Comparison of ENCODE assay signal across 8 cellular contexts in genomic region chr7:87475359-87476178, GRCh38. TPM values are rescaled to one million over a fixed set of nuclear protein-coding genes. Genes with fewer than 3 reads are reported as not detected.
DNase-seq lines count a peak whose midpoint lies in the region; ATAC-seq and TF ChIP-seq lines count a peak whose summit lies in the region.

Gene ABCB4, minus strand, starts transcription at chr7:87475680. Its CDS starts 215 bp downstream, at chr7:87475465.

- peak within 1 kb of the TSS; percentile 67 to 94 (median 77) for H3K27ac ChIP-seq in heart left ventricle

- peak within 1 kb of the TSS; percentile 42 to 78 (median 64) for H3K4me3 ChIP-seq in heart left ventricle
- peak within 1 kb of the TSS; percentile 41 for H3K4me3 ChIP-seq in retinal pigment epithelial cell (ENCODE audit: low read length)

- CTCF ChIA-PET in T-cell (lab: Charles Lee) = no interaction called here

- DNase-seq in NCI-H345 (lab: John Stamatoyannopoulos, UW) = peak; percentile 11
- no peak for DNase-seq in NCI-H345 treated with DMSO at 0.1 percent for 48 hours (lab: John Stamatoyannopoulos, UW; ENCODE audit: unreplicated experiment)
- no peak for DNase-seq in HFFc6
- no peak for DNase-seq in T-cell
- peak; percentile 20 to 65 (median 29) for DNase-seq in heart left ventricle
- DNase-seq in retinal pigment epithelial cell (ENCODE audit: low read depth) = no peak
- DNase-seq in 8988T = no peak
- no peak for DNase-seq in NOMO-1 treated with DMSO at 0.1 percent for 48 hours (lab: John Stamatoyannopoulos, UW; ENCODE audit: unreplicated experiment)

- 2 to 36% (median 10%) methylated on average over 6 to 80 of the region's 80 CpGs for WGBS in heart left ventricle, 4 donors

- intact Hi-C loops in heart left ventricle (cut with DNase I) = loop anchor here in 1 of 10 donors (2.0 kb wide), 1 partner anchor 31 kb away; no protein-coding TSS in a partner anchor

- H3K27me3 ChIP-seq in heart left ventricle = peaks cover 0 to 20% (median 0%) of the 10 kb centered on the region in 9 donors

- H3K9me3 Mint-ChIP-seq in HFFc6 (no peaks in the 10 kb centered on the region), T-cell (no peaks in the 10 kb centered on the region)

- H3K36me3 ChIP-seq in heart left ventricle = no peaks in the 10 kb centered on the region

- peaks cover 9% of the 10 kb centered on the region; the same call in 1 of the 2 replicates for H3K27me3 Mint-ChIP-seq in HFFc6 (ENCODE audit: insufficient read depth)
- H3K27me3 Mint-ChIP-seq in T-cell = peaks cover 32 to 36% of the 10 kb centered on the region in 2 donors

- H3K4me1 Mint-ChIP-seq in HFFc6 (ENCODE audit: low read depth) (peaks cover 10% of the 10 kb centered on the region; the same call in 1 of the 2 replicates), T-cell (peaks cover 0 to 19% (median 15%) of the 10 kb centered on the region in 3 donors)

- H3K27ac Mint-ChIP-seq in HFFc6 (peak within 1 kb of the TSS; percentile 78), T-cell (peak within 1 kb of the TSS in 1 of 2 donors; percentile 25)

- H3K36me3 Mint-ChIP-seq in HFFc6 (ENCODE audit: low read depth) (no peaks in the 10 kb centered on the region), T-cell (no peaks in the 10 kb centered on the region)

- POLR2A ChIA-PET in T-cell (lab: Charles Lee) = no interaction called here

- H3K4me3 Mint-ChIP-seq in HFFc6 (peak within 1 kb of the TSS; percentile 82), T-cell (peak within 1 kb of the TSS; percentile 49 to 63 (median 60))

- no peak for TF ChIP-seq POLR2A in heart left ventricle (IDR thresholded peaks at IDR 0.05)

- H3K9me3 ChIP-seq in heart left ventricle = peaks cover 0 to 4% (median 0%) of the 10 kb centered on the region in 12 donors

- H3K4me1 ChIP-seq in heart left ventricle = peaks cover 0 to 31% (median 5%) of the 10 kb centered on the region in 12 donors

- TF ChIP-seq CTCF in HFFc6 (IDR thresholded peaks at IDR 0.05) (no peak), heart left ventricle (IDR thresholded peaks at IDR 0.05) (no peak), retinal pigment epithelial cell (conservative IDR thresholded peaks at IDR 0.05; ENCODE audit: low read depth, low read length) (no peak)

- ATAC-seq in T-cell (replicated peaks in 1 of 4) (peak in 2 of 4 experiments; percentile 19 to 47), heart left ventricle (peak; percentile 7 to 73 (median 40))

RNA-seq across cellular contexts. Expression of gene ABCB4, which starts in this region (rescaled TPM):
- under 1 TPM in 1 of 6 experiments, not detected in 5; 0.06 TPM for total RNA-seq in HFFc6 (2021; fragmentation: NEBNext Ultra II Directional; extraction: Animal tissue kit (Norgen Biotek cat#: 25700))
- total RNA-seq in T-cell (1 to 10 TPM in 1 of 5 donors, under 1 TPM in 4; 0.12 to 2.0 (median 0.60) TPM), heart left ventricle (1 to 10 TPM; 4.1 to 9.6 (median 6.8) TPM)
- polyA plus RNA-seq in heart left ventricle = 1 to 10 TPM in 1 of 2 donors, under 1 TPM in 1; 0.87 to 9.4 TPM

Comparison
In these comparisons a context has a peak if more than half of its experiments do, and no peak if none do; other contexts are left out.
1. DNase-seq: peak in NCI-H345 (single experiment) and heart left ventricle (5 of 5); none in NCI-H345 treated with DMSO at 0.1 percent for 48 hours (single experiment), HFFc6 (single experiment), T-cell (0 of 34), retinal pigment epithelial cell (single experiment), 8988T (single experiment) and NOMO-1 treated with DMSO at 0.1 percent for 48 hours (single experiment).